Comparison of ENCODE assay signal across 21 cellular contexts in genomic region chr5:149865746-149866145, GRCh38.
"Had no signal": no experiment of that assay in that cellular context is flagged by ENCODE, and none has a peak within 500 bp of the region (broad histone marks: within the 10 kb centered on the region; RNA-seq: fewer than 3 reads in every experiment).

No MANE protein-coding gene starts in this region.

- H3K4me1 ChIP-seq: prostate gland, tibial artery had no signal

- H3K27ac ChIP-seq: cardiac muscle cell, neutrophil, ovary, prostate gland, tibial artery had no signal

- H3K9me3 ChIP-seq: neutrophil, ovary, prostate gland, tibial artery had no signal

- H3K36me3 ChIP-seq: cardiac muscle cell, neutrophil, ovary, prostate gland, tibial artery had no signal

- H3K27me3 ChIP-seq: cardiac muscle cell, neutrophil, ovary, tibial artery had no signal

- DNase-seq: activated B cell treated with CpG ODN at 0.5 μM for 24 hours; activated CD4-positive, alpha-beta T cell treated with anti-CD3 and anti-CD28 coated beads for 36 hours; activated CD4-positive, alpha-beta T cell treated with anti-CD3 and anti-CD28 coated beads, Interleukin-2, amount 50 U/mL, for 4 hours; activated CD8-positive, alpha-beta memory T cell treated with anti-CD3 and anti-CD28 coated beads for 24 hours; activated CD8-positive, alpha-beta memory T cell treated with anti-CD3 and anti-CD28 coated beads, Interleukin-2, amount 50 U/mL, for 4 hours; activated naive CD4-positive, alpha-beta T cell treated with Interleukin-2 at 50 U/mL for 16 hours; activated naive CD8-positive, alpha-beta T cell treated with anti-CD3 and anti-CD28 coated beads, Interleukin-2, amount 10 ng/mL, durations not matched to agents 7 days and 5 days; activated T-cell treated with anti-CD3 and anti-CD28 coated beads, Interleukin-2, amount 50 U/mL, for 24 hours; amygdala; erythroblast; hypothalamus; left cardiac atrium; ovary; stimulated activated CD4-positive, alpha-beta T cell treated with anti-CD3 and anti-CD28 coated beads, Interleukin-12 subunit alpha, Interleukin-12 subunit beta, amount 100 ng/mL, for 4 hours; stimulated activated CD4-positive, alpha-beta T cell treated with anti-CD3 and anti-CD28 coated beads, Interleukin-1b, Interleukin-23, amount 100 ng/mL, for 48 hours; T-helper 9 cell; tibial artery had no signal

- H3K4me3 ChIP-seq: cardiac muscle cell, ovary, prostate gland, tibial artery had no signal

- ATAC-seq: activated CD4-positive, alpha-beta T cell treated with anti-CD3 and anti-CD28 coated beads for 36 hours; activated T-helper 17 cell treated with anti-CD3 and anti-CD28 coated beads, Interleukin-2, amount 50 U/mL, for 72 hours; left cardiac atrium had no signal
